In genomic region chr10:72272689-72273409, GRCh38 we compare ENCODE assay signal across 8 cellular contexts. TPM values are rescaled to one million over a fixed set of nuclear protein-coding genes. Genes with fewer than 3 reads are reported as not detected.
DNase-seq lines count a peak whose midpoint lies in the region; ATAC-seq and TF ChIP-seq lines count a peak whose summit lies in the region.

No MANE protein-coding gene starts in this region.

- BruUV-seq in Caco-2 (replicated peaks; lab: Mats Ljungman, UMichigan): no TSS peak

- intact Hi-C loops in Caco-2 (cut with micrococcal nuclease; ENCODE audit: unreplicated experiment): loop anchor here (1.0 to 2.0 kb wide), 8 partner anchors 13 to 174 kb away; partner anchors contain the start of genes ANAPC16 and ASCC1
- intact Hi-C loops in psoas muscle (cut with DNase I): loop anchor here (5.0 kb wide), 2 partner anchors 36 to 49 kb away; no protein-coding TSS in a partner anchor

- TF ChIP-seq POLR2A in GM19193 (IDR thresholded peaks at IDR 0.05; ENCODE audit: extremely low read depth, insufficient read depth, insufficient read length): peak; percentile 49

- H3K27ac ChIP-seq in brain microvascular endothelial cell (peak overlapping the region; percentile 91), psoas muscle (peak overlapping the region; percentile 98)

- H3K27ac Mint-ChIP-seq in Caco-2 (ENCODE audit: unreplicated experiment): peak overlapping the region; percentile 99

- peaks cover 6% of the 10 kb centered on the region for H3K36me3 ChIP-seq in Caco-2 (ENCODE audit: control insufficient read depth, insufficient read depth, low read length)
- peaks cover 28% of the 10 kb centered on the region for H3K36me3 ChIP-seq in brain microvascular endothelial cell (replicated peaks)
- no peaks in the 10 kb centered on the region for H3K36me3 ChIP-seq in psoas muscle (ENCODE audit: insufficient read depth in 1 of 2, low read depth in 1 of 2)

- ATAC-seq in psoas muscle (peak; percentile 61 to 75 (median 74)), HG03139 (IDR thresholded peaks at IDR 0.05; ENCODE audit: unreplicated experiment) (no peak)

- peak overlapping the region; percentile 94 for H3K4me3 Mint-ChIP-seq in Caco-2 (ENCODE audit: unreplicated experiment)

- TF ChIP-seq RAD21 in Ishikawa (IDR thresholded peaks at IDR 0.05; ENCODE audit: low read depth): peak; percentile 32

- H3K4me1 ChIP-seq in Caco-2 (peaks cover 22% of the 10 kb centered on the region), psoas muscle (peaks cover 20% of the 10 kb centered on the region)

- H3K4me1 Mint-ChIP-seq in Caco-2 (ENCODE audit: low read depth, unreplicated experiment): peaks cover 34% of the 10 kb centered on the region

- in situ Hi-C loops in brain microvascular endothelial cell (cut with HindIII; ENCODE audit: low pct_ligation_motif_present, low sequenced_read_pairs): no loop called here

- no peaks in the 10 kb centered on the region for H3K27me3 Mint-ChIP-seq in Caco-2 (ENCODE audit: insufficient read depth, unreplicated experiment)

- TF ChIP-seq EP300 in Ishikawa (IDR thresholded peaks at IDR 0.05; ENCODE audit: borderline replicate concordance): peak; percentile 71

- H3K27me3 ChIP-seq in Caco-2 (replicated peaks; ENCODE audit: control insufficient read depth, insufficient read depth, low read length) (no peaks in the 10 kb centered on the region), brain microvascular endothelial cell (replicated peaks) (no peaks in the 10 kb centered on the region), psoas muscle (ENCODE audit: insufficient read depth in 3 of 3, low read length in 2 of 3) (no peaks in the 10 kb centered on the region)

- H3K9me3 ChIP-seq in Caco-2: no peaks in the 10 kb centered on the region
- no peaks in the 10 kb centered on the region for H3K9me3 ChIP-seq in psoas muscle

- DNase-seq in Caco-2 (peak; percentile 97 to 99), RPMI7951 (ENCODE audit: low read depth) (peak; percentile 91), brain microvascular endothelial cell (peak; percentile 94), iPS DF 4.7 (ENCODE audit: extremely low read depth, low spot score) (peak; percentile 79), psoas muscle (peak; percentile 95 to 98)

- CTCF ChIA-PET in Caco-2 (lab: Charles Lee): interaction anchor here (0.5 to 4.8 kb wide), 11 partner anchors 10 to 376 kb away, joined by 3 to 40 read pairs (median 3); partner anchors contain the start of gene DNAJB12

- 2 to 6% (median 4%) methylated on average over 27 to 28 of the region's 28 CpGs for WGBS in psoas muscle, 3 donors

- no peaks in the 10 kb centered on the region for H3K9me3 Mint-ChIP-seq in Caco-2 (ENCODE audit: unreplicated experiment)

- POLR2A ChIA-PET in Caco-2 (lab: Charles Lee): interaction anchor here (0.5 to 5.2 kb wide), 43 partner anchors 9 to 979 kb away, joined by 3 to 163 read pairs (median 4); partner anchors contain the start of genes ANAPC16, ASCC1, DNAJB12 and MRPS16

- H3K36me3 Mint-ChIP-seq in Caco-2 (ENCODE audit: insufficient read depth, unreplicated experiment): peaks cover 66% of the 10 kb centered on the region

- no peak for TF ChIP-seq CTCF in Caco-2 (IDR thresholded peaks at IDR 0.05; ENCODE audit: insufficient read depth in 1 of 2, low read depth in 1 of 2, low read length in 1 of 2, severe bottlenecking in 1 of 2, unreplicated experiment in 1 of 2)
- no peak for TF ChIP-seq CTCF in brain microvascular endothelial cell (IDR thresholded peaks at IDR 0.05; ENCODE audit: low read depth, low read length, missing control alignments)
- TF ChIP-seq CTCF in psoas muscle (IDR thresholded peaks at IDR 0.05): no peak

- H3K4me3 ChIP-seq in Caco-2 (ENCODE audit: low read depth, low read length): peak overlapping the region; percentile 56
- peak overlapping the region; percentile 99 for H3K4me3 ChIP-seq in brain microvascular endothelial cell (ENCODE audit: low read depth, low read length)
- peak overlapping the region; percentile 89 for H3K4me3 ChIP-seq in psoas muscle

TF ChIP-seq in Ishikawa, 13 proteins besides CTCF, POLR2A, EP300 and RAD21:
- no peak; the same call in 1 of the 2 replicates for TF ChIP-seq TAF1 (IDR thresholded peaks at IDR 0.05; ENCODE audit: low read depth)
- peak; percentile 80 for TF ChIP-seq MAX (IDR thresholded peaks at IDR 0.05)
- no peak for TF ChIP-seq ZBTB7A (IDR thresholded peaks at IDR 0.05; ENCODE audit: low read depth)
- no peak for TF ChIP-seq CREB1 (IDR thresholded peaks at IDR 0.05; ENCODE audit: low read depth)
- TF ChIP-seq EGR1 (IDR thresholded peaks at IDR 0.05): peak; percentile 41; the same call in 1 of the 2 replicates
- TF ChIP-seq REST (IDR thresholded peaks at IDR 0.05; ENCODE audit: low read depth): no peak
- peak; percentile 57; the same call in 1 of the 2 replicates for TF ChIP-seq NFIC (IDR thresholded peaks at IDR 0.05)
- no peak; the same call in 1 of the 2 replicates for TF ChIP-seq FOXM1 (IDR thresholded peaks at IDR 0.05; ENCODE audit: borderline replicate concordance, low read depth)
- TF ChIP-seq CEBPB (IDR thresholded peaks at IDR 0.05): peak; percentile 92
- TF ChIP-seq USF1 (IDR thresholded peaks at IDR 0.05): peak; percentile 18; the same call in 1 of the 2 replicates
- peak; percentile 44 for TF ChIP-seq YY1 (IDR thresholded peaks at IDR 0.05; ENCODE audit: low read depth)
- peak; percentile 45; the same call in 1 of the 2 replicates for TF ChIP-seq TCF12 (IDR thresholded peaks at IDR 0.05; ENCODE audit: low read depth)
- TF ChIP-seq TEAD4 (IDR thresholded peaks at IDR 0.05): no peak

RNA-seq across cellular contexts. Expression of gene DDIT4, which starts 0.9 kb away (rescaled TPM):
- total RNA-seq in Caco-2 (2022): 152 and 155 TPM in 2 replicates
- 138 and 156 TPM in 2 replicates for total RNA-seq in RPMI7951 (2014; rRNA removed; shearing (Covaris generic))
- total RNA-seq in psoas muscle: 100 to 1,000 TPM in 1 of 4 donors, 10 to 100 TPM in 3; 16.1 to 220 (median 65.4) TPM
- polyA plus RNA-seq in psoas muscle: 100 to 1,000 TPM; 114 to 744 (median 487) TPM

RNA-seq across cellular contexts. Expression of gene ASCC1, which starts 56.8 kb away (rescaled TPM):
- 60.1 and 73.7 TPM in 2 replicates for total RNA-seq in Caco-2 (2022)
- total RNA-seq in RPMI7951 (2014; rRNA removed; shearing (Covaris generic)): 33.3 and 40.3 TPM in 2 replicates
- total RNA-seq in psoas muscle: 10 to 100 TPM; 15.3 to 22.4 (median 19.4) TPM
- 10 to 100 TPM; 17.9 to 37.0 (median 19.3) TPM for polyA plus RNA-seq in psoas muscle

RNA-seq across cellular contexts. Expression of gene ANAPC16, which starts 57.0 kb away (rescaled TPM):
- total RNA-seq in Caco-2 (2022) (134 and 144 TPM in 2 replicates), psoas muscle (100 to 1,000 TPM in 3 of 4 donors, 10 to 100 TPM in 1; 80.3 to 144 (median 119) TPM)
- 53.6 and 70.4 TPM in 2 replicates for total RNA-seq in RPMI7951 (2014; rRNA removed; shearing (Covaris generic))
- polyA plus RNA-seq in psoas muscle: 100 to 1,000 TPM in 2 of 3 donors, 10 to 100 TPM in 1; 60.1 to 184 (median 167) TPM
